In genomic region chr1:234572966-234573365, GRCh38 we compare ENCODE assay signal across 21 cellular contexts.
"Had no signal": no experiment of that assay in that cellular context is flagged by ENCODE, and none has a peak within 500 bp of the region (broad histone marks: within the 10 kb centered on the region; RNA-seq: fewer than 3 reads in every experiment).

No MANE protein-coding gene starts in this region.

- H3K4me2 ChIP-seq: hepatocyte had no signal

- H3K4me1 ChIP-seq: ascending aorta, pancreas, uterus had no signal

- H3K27ac ChIP-seq: ascending aorta, hepatocyte, left lung, neutrophil, pancreas, tibial artery, uterus, WERI-Rb-1 had no signal

- H3K9me3 ChIP-seq: ascending aorta, left lung, neutrophil, pancreas, tibial artery, uterus had no signal

- DNase-seq: activated CD4-positive, alpha-beta T cell treated with anti-CD3 and anti-CD28 coated beads for 1 hour; activated CD8-positive, alpha-beta memory T cell treated with anti-CD3 and anti-CD28 coated beads, Interleukin-2, amount 50 U/mL, for 48 hours; activated effector memory CD4-positive, alpha-beta T cell treated with Interleukin-2 at 50 U/mL for 16 hours; activated T-cell treated with anti-CD3 and anti-CD28 coated beads, Interleukin-2, amount 50 U/mL, for 48 hours; dermis blood vessel endothelial cell; effector memory CD8-positive, alpha-beta T cell; left lung; mesendoderm; naive thymus-derived CD8-positive, alpha-beta T cell; pancreas; stimulated activated CD4-positive, alpha-beta T cell treated with anti-CD3 and anti-CD28 coated beads, Interleukin-12 subunit alpha, Interleukin-12 subunit beta, amount 100 ng/mL, for 4 hours; stimulated activated CD4-positive, alpha-beta T cell treated with anti-CD3 and anti-CD28 coated beads, Interleukin-1b, Interleukin-23, amount 100 ng/mL, for 48 hours; stimulated activated CD8-positive, alpha-beta memory T cell treated with anti-CD3 and anti-CD28 coated beads, Interleukin-4, amount 100 ng/mL, for 48 hours; SW 1271; T-helper 2 cell; uterus had no signal

- H3K36me3 ChIP-seq: ascending aorta, left lung, neutrophil, pancreas, tibial artery, uterus, WERI-Rb-1 had no signal

- ATAC-seq: effector memory CD8-positive, alpha-beta T cell; left lung had no signal

- H3K27me3 ChIP-seq: ascending aorta, hepatocyte, left lung, neutrophil, pancreas, tibial artery, uterus had no signal

- H2AFZ ChIP-seq: hepatocyte had no signal

- H3K4me3 ChIP-seq: ascending aorta, hepatocyte, left lung, pancreas, tibial artery, uterus had no signal
